In the genomic region with DNA sequence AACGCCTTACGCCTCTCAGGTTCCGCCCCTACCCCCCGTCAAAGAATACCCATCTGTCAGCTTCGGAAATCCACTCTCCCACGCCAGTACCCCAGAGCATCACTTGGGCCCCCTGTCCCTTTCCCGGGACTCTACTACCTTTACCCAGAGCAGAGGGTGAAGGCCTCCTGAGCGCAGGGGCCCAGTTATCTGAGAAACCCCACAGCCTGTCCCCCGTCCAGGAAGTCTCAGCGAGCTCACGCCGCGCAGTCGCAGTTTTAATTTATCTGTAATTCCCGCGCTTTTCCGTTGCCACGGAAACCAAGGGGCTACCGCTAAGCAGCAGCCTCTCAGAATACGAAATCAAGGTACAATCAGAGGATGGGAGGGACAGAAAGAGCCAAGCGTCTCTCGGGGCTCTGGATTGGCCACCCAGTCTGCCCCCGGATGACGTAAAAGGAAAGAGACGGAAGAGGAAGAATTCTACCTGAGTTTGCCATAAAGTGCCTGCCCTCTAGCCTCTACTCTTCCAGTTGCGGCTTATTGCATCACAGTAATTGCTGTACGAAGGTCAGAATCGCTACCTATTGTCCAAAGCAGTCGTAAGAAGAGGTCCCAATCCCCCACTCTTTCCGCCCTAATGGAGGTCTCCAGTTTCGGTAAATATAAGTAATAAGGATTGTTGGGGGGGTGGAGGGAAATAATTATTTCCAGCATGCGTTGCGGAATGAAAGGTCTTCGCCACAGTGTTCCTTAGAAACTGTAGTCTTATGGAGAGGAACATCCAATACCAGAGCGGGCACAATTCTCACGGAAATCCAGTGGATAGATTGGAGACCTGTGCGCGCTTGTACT, we compare ENCODE assay signal across 8 cellular contexts. TPM values are rescaled to one million over a fixed set of nuclear protein-coding genes. Genes with fewer than 3 reads are reported as not detected.
DNase-seq lines count a peak whose midpoint lies in the region; ATAC-seq and TF ChIP-seq lines count a peak whose summit lies in the region.

A gene (minus strand): TSS at position 232 of the 834 bp plus-strand sequence. CDS start 1,268 bp downstream, outside the sequence.

- H4K20me1 ChIP-seq in smooth muscle cell (ENCODE audit: low read depth): no peaks in the 10 kb centered on the region

- H3K4me1 ChIP-seq in smooth muscle cell (ENCODE audit: low read depth): peaks cover 13% of the 10 kb centered on the region

- H3K4me2 ChIP-seq in smooth muscle cell: peak within 1 kb of the TSS; percentile 95

- in situ Hi-C loops in ACHN (cut with HindIII; ENCODE audit: low pct_ligation_motif_present, low pct_unique_long_range_greater_than_20kb, low sequenced_read_pairs): no loop called here

- H2AFZ ChIP-seq in smooth muscle cell (ENCODE audit: low read depth): peak within 1 kb of the TSS; percentile 99

- peak within 1 kb of the TSS; percentile 92 for H3K9ac ChIP-seq in smooth muscle cell (ENCODE audit: low read depth)

- peaks cover 19% of the 10 kb centered on the region for H3K79me2 ChIP-seq in smooth muscle cell (ENCODE audit: low read depth)

- H3K27me3 ChIP-seq in WERI-Rb-1 (ENCODE audit: insufficient read depth, low read depth, severe bottlenecking): no peaks in the 10 kb centered on the region
- H3K27me3 ChIP-seq in smooth muscle cell (ENCODE audit: low read depth): no peaks in the 10 kb centered on the region

- H3K36me3 ChIP-seq in WERI-Rb-1 (peaks cover 31% of the 10 kb centered on the region), smooth muscle cell (ENCODE audit: low read depth) (no peaks in the 10 kb centered on the region)

- 4% methylated on average over 38 of the region's 38 CpGs for WGBS in smooth muscle cell (ENCODE audit: low lambda C conversion rate)

- H3F3A ChIP-seq in smooth muscle cell (ENCODE audit: low read depth): no peaks in the 10 kb centered on the region

- DNase-seq in ACHN (peak; percentile 100), NCI-H2227 (lab: John Stamatoyannopoulos, UW; ENCODE audit: unreplicated experiment) (peak; percentile 99), WERI-Rb-1 (peak; percentile 99), cardiac fibroblast (ENCODE audit: low read depth in 2 of 2) (peak; percentile 99), iPS-NIHi7 (ENCODE audit: extremely low spot score) (peak; percentile 100), smooth muscle cell (lab: John Stamatoyannopoulos, UW; ENCODE audit: unreplicated experiment) (peak; percentile 57)

- peak within 1 kb of the TSS; percentile 92 for H3K27ac ChIP-seq in WERI-Rb-1
- H3K27ac ChIP-seq in smooth muscle cell (ENCODE audit: low read depth): peak within 1 kb of the TSS; percentile 90

- peak; percentile 91 for ATAC-seq in GM18873 (IDR thresholded peaks at IDR 0.05; ENCODE audit: low FRiP score, unreplicated experiment)
- ATAC-seq in HG03139 (IDR thresholded peaks at IDR 0.05; ENCODE audit: unreplicated experiment): peak; percentile 90

- H3K4me3 ChIP-seq in WERI-Rb-1 (ENCODE audit: low read depth, low read length): peak within 1 kb of the TSS; percentile 96
- H3K4me3 ChIP-seq in cardiac fibroblast (replicated peaks in 1 of 2; ENCODE audit: low read depth in 2 of 2, low read length in 2 of 2): peak within 1 kb of the TSS; percentile 52 to 69
- peak within 1 kb of the TSS; percentile 91 for H3K4me3 ChIP-seq in smooth muscle cell

- no peaks in the 10 kb centered on the region for H3K9me3 ChIP-seq in WERI-Rb-1 (ENCODE audit: severe bottlenecking)
- no peaks in the 10 kb centered on the region for H3K9me3 ChIP-seq in smooth muscle cell (replicated peaks; ENCODE audit: low read depth)

- TF ChIP-seq CTCF in WERI-Rb-1 (IDR thresholded peaks at IDR 0.05; ENCODE audit: low read depth, low read length) (no peak), cardiac fibroblast (IDR thresholded peaks at IDR 0.05; ENCODE audit: low read depth, low read length) (no peak), smooth muscle cell (IDR thresholded peaks at IDR 0.05; ENCODE audit: borderline replicate concordance, insufficient read depth, poor library complexity, severe bottlenecking) (no peak)

RNA-seq across cellular contexts. Expression of the gene that starts here (rescaled TPM):
- total RNA-seq in smooth muscle cell: 17.2 and 22.7 TPM in 2 replicates
- polyA plus RNA-seq in smooth muscle cell: 2.7 and 5.4 TPM in 2 replicates

Comparison
In these comparisons a context has a peak if more than half of its experiments do, and no peak if none do; other contexts are left out.
1. Peak in every context shown above with its lines: DNase-seq, ATAC-seq, H3K4me3 ChIP-seq and H3K27ac ChIP-seq.